ENCODE assay signal across 9 cellular contexts in genomic region chr12:57213763-57214397, GRCh38. TPM values are rescaled to one million over a fixed set of nuclear protein-coding genes. Genes with fewer than 3 reads are reported as not detected.
DNase-seq lines count a peak whose midpoint lies in the region; ATAC-seq and TF ChIP-seq lines count a peak whose summit lies in the region.
"Had no signal": no experiment of that assay in that cellular context is flagged by ENCODE, and none has a peak within 500 bp of the region (broad histone marks: within the 10 kb centered on the region; RNA-seq: fewer than 3 reads in every experiment).

No MANE protein-coding gene starts in this region.

- no peak for ATAC-seq in CD4-positive, alpha-beta T cell (ENCODE audit: poor library complexity)
- ATAC-seq in HCT116 = peak; percentile 19
- ATAC-seq in activated B cell treated with CpG ODN at 0.5 μM for 24 hours (ENCODE audit: low read depth) = no peak

- BruUV-seq in HCT116 (replicated peaks; lab: Mats Ljungman, UMichigan) = no TSS peak

- CTCF ChIA-PET in CD4-positive, alpha-beta T cell (lab: Charles Lee) = interaction anchor here (0.7 to 7.9 kb wide), 11 partner anchors 9 to 152 kb away, joined by 3 to 225 read pairs (median 5); partner anchors contain the start of gene SHMT2
- CTCF ChIA-PET in HCT116 (lab: Charles Lee) = interaction anchor here (0.9 to 4.2 kb wide), 16 partner anchors 13 to 248 kb away, joined by 3 to 103 read pairs (median 5); partner anchors contain the start of genes GLI1, INHBE and SHMT2
- CTCF ChIA-PET in activated B cell treated with CpG ODN at 0.5 μM for 24 hours (lab: Charles Lee) = interaction anchor here (0.7 to 8.8 kb wide), 15 partner anchors 8 to 239 kb away, joined by 3 to 390 read pairs (median 4); partner anchors contain the start of gene SHMT2

- peak overlapping the region; percentile 59 for H3K4me2 ChIP-seq in HCT116 (ENCODE audit: low read length)

- no peaks in the 10 kb centered on the region for H3K9me3 Mint-ChIP-seq in CD4-positive, alpha-beta T cell
- H3K9me3 Mint-ChIP-seq in activated B cell treated with CpG ODN at 0.5 μM for 24 hours = no peaks in the 10 kb centered on the region

- no peak overlapping the region for H3K27ac Mint-ChIP-seq in CD4-positive, alpha-beta T cell
- peak overlapping the region; percentile 35 for H3K27ac Mint-ChIP-seq in activated B cell treated with CpG ODN at 0.5 μM for 24 hours

- H3K36me3 Mint-ChIP-seq in CD4-positive, alpha-beta T cell (ENCODE audit: low read depth) = no peaks in the 10 kb centered on the region
- no peaks in the 10 kb centered on the region for H3K36me3 Mint-ChIP-seq in activated B cell treated with CpG ODN at 0.5 μM for 24 hours (ENCODE audit: low read depth)

- peak overlapping the region; percentile 1 to 6; a peak in 1 of 4 replicates for H3K4me3 ChIP-seq in HCT116 (replicated peaks in 1 of 2; ENCODE audit: low read depth in 1 of 2, low read length in 2 of 2)
- H3K4me3 ChIP-seq: uterus had no signal

- no peaks in the 10 kb centered on the region for H3K9me3 ChIP-seq in CD4-positive, alpha-beta T cell (ENCODE audit: control insufficient read depth, low read length)
- no peaks in the 10 kb centered on the region for H3K9me3 ChIP-seq in HCT116 (ENCODE audit: control insufficient read depth in 1 of 2, insufficient read depth in 1 of 2, low read depth in 1 of 2, low read length in 2 of 2)
- H3K9me3 ChIP-seq: uterus had no signal

- POLR2A ChIA-PET in CD4-positive, alpha-beta T cell (lab: Charles Lee) = interaction anchor here (0.6 to 3.2 kb wide), 8 partner anchors 14 to 165 kb away, joined by 3 to 20 read pairs (median 3); partner anchors contain the start of gene SHMT2
- POLR2A ChIA-PET in HCT116 (lab: Charles Lee) (interaction anchor here (0.5 to 1.9 kb wide), 7 partner anchors 16 to 558 kb away, joined by 3 to 7 read pairs (median 4); partner anchors contain the start of genes EEF1AKMT3 and SHMT2), activated B cell treated with CpG ODN at 0.5 μM for 24 hours (lab: Charles Lee) (interaction anchor here (0.6 to 8.9 kb wide), 10 partner anchors 13 to 267 kb away, joined by 3 to 175 read pairs (median 4); partner anchors contain the start of genes SHMT2 and STAT6)

- DNase-seq in CD4-positive, alpha-beta T cell = no peak
- DNase-seq in HCT116 (ENCODE audit: low read depth, low spot score) (no peak), activated B cell treated with CpG ODN at 0.5 μM for 24 hours (no peak), midbrain (lab: John Stamatoyannopoulos, UW) (peak; percentile 14), DMS79 (lab: John Stamatoyannopoulos, UW) (no peak), NCI-H1105 (lab: John Stamatoyannopoulos, UW) (no peak), inferior parietal cortex (ENCODE audit: extremely low spot score) (no peak)
- no peak for DNase-seq in stimulated activated CD4-positive, alpha-beta T cell treated with anti-CD3 and anti-CD28 coated beads, Interleukin-2, amount 100 ng/mL, for 48 hours

- peak overlapping the region; percentile 61 for H3K4me3 Mint-ChIP-seq in CD4-positive, alpha-beta T cell
- peak overlapping the region; percentile 50 for H3K4me3 Mint-ChIP-seq in activated B cell treated with CpG ODN at 0.5 μM for 24 hours

- RAD21 ChIA-PET in HCT116 (lab: Charles Lee; ENCODE audit: low non-redundant PET in 1 of 2, low total read pairs in 2 of 2, uncharacterized antibody in 2 of 2, unreplicated experiment in 2 of 2) = interaction anchor here (0.9 to 1.9 kb wide), 3 partner anchors 25 to 30 kb away, joined by 3 to 13 read pairs (median 4); no protein-coding TSS in a partner anchor

- no peaks in the 10 kb centered on the region for H3K36me3 ChIP-seq in HCT116 (ENCODE audit: control insufficient read depth in 1 of 2, insufficient read depth in 2 of 2, low read length in 2 of 2)
- H3K36me3 ChIP-seq: uterus had no signal

- H2AFZ ChIP-seq in HCT116 (ENCODE audit: low read depth, low read length, poor library complexity, severe bottlenecking) = peak overlapping the region; percentile 41

- no peak for TF ChIP-seq CTCF in CD4-positive, alpha-beta T cell (IDR thresholded peaks at IDR 0.05)
- TF ChIP-seq CTCF in HCT116 (IDR thresholded peaks at IDR 0.05 in 2 of 3, conservative IDR thresholded peaks at IDR 0.05 in 1 of 3; ENCODE audit: borderline replicate concordance in 1 of 3, insufficient read depth in 1 of 3, low read depth in 2 of 3, low read length in 2 of 3) = no peak
- TF ChIP-seq CTCF in activated B cell treated with CpG ODN at 0.5 μM for 24 hours (IDR thresholded peaks at IDR 0.05) = no peak

- H3K4me1 ChIP-seq in HCT116 (ENCODE audit: control insufficient read depth in 1 of 2, insufficient read depth in 2 of 2, low read length in 2 of 2) = peaks cover 17 to 50% of the 10 kb centered on the region in 2 experiments

- no peaks in the 10 kb centered on the region for H3K79me2 ChIP-seq in HCT116 (ENCODE audit: insufficient read depth, low read length)

- no peaks in the 10 kb centered on the region for H4K20me1 ChIP-seq in HCT116 (ENCODE audit: insufficient read depth)

- peaks cover 50% of the 10 kb centered on the region for H3K27me3 Mint-ChIP-seq in CD4-positive, alpha-beta T cell
- peaks cover 19% of the 10 kb centered on the region for H3K27me3 Mint-ChIP-seq in activated B cell treated with CpG ODN at 0.5 μM for 24 hours

- no peak for TF ChIP-seq POLR2A in HCT116 (IDR thresholded peaks at IDR 0.05; ENCODE audit: borderline replicate concordance, extremely low read depth, insufficient read depth, insufficient read length)

- no peak for TF ChIP-seq RAD21 in HCT116 (IDR thresholded peaks at IDR 0.05; ENCODE audit: low read depth)

- peaks cover 51% of the 10 kb centered on the region for H3K27me3 ChIP-seq in CD4-positive, alpha-beta T cell (ENCODE audit: control insufficient read depth, insufficient read depth, low read length)
- no peaks in the 10 kb centered on the region for H3K27me3 ChIP-seq in HCT116 (ENCODE audit: insufficient read depth, low read length)

- intact Hi-C loops in CD4-positive, alpha-beta T cell (cut with DNase I, micrococcal nuclease) = loop anchor here (1.0 kb wide), 3 partner anchors 25 to 248 kb away; no protein-coding TSS in a partner anchor
- intact Hi-C loops in HCT116 (cut with micrococcal nuclease) = loop anchor here (1.0 to 2.0 kb wide), 3 partner anchors 25 to 239 kb away; no protein-coding TSS in a partner anchor
- intact Hi-C loops in activated B cell treated with CpG ODN at 0.5 μM for 24 hours (cut with micrococcal nuclease) = loop anchor here (1.0 to 2.0 kb wide), 3 partner anchors 25 to 249 kb away; no protein-coding TSS in a partner anchor

- no peak overlapping the region for H3K27ac ChIP-seq in CD4-positive, alpha-beta T cell (ENCODE audit: low read depth, low read length)
- peak overlapping the region; percentile 10; the same call in 1 of the 2 replicates for H3K27ac ChIP-seq in HCT116 (ENCODE audit: low read depth, low read length)

- H3K4me1 Mint-ChIP-seq in CD4-positive, alpha-beta T cell (ENCODE audit: low read depth) = peaks cover 47% of the 10 kb centered on the region
- peaks cover 51% of the 10 kb centered on the region for H3K4me1 Mint-ChIP-seq in activated B cell treated with CpG ODN at 0.5 μM for 24 hours

- H3K9ac ChIP-seq in HCT116 (ENCODE audit: low read length) = peak overlapping the region; percentile 24; the same call in 1 of the 2 replicates

- no peaks in the 10 kb centered on the region for H3K9me2 ChIP-seq in HCT116 (ENCODE audit: insufficient read depth)

TF ChIP-seq in HCT116, 20 proteins besides CTCF, POLR2A, EP300 and RAD21:
- TF ChIP-seq TCF7L2 (IDR thresholded peaks at IDR 0.05; ENCODE audit: borderline replicate concordance, extremely low read depth, insufficient read depth, insufficient read length) (no peak), EZH2phosphoT487 (IDR thresholded peaks at IDR 0.05; ENCODE audit: borderline replicate concordance) (no peak), SP1 (IDR thresholded peaks at IDR 0.05; ENCODE audit: low read depth) (no peak), SIN3A (IDR thresholded peaks at IDR 0.05; ENCODE audit: low read depth) (no peak)

RNA-seq across cellular contexts. Expression of gene NXPH4, which starts 2.7 kb away (rescaled TPM):
- not detected for total RNA-seq in CD4-positive, alpha-beta T cell
- 20.0 TPM for total RNA-seq in HCT116 (2021; ENCODE audit: unreplicated experiment)
- polyA plus RNA-seq in HCT116 (2012) = 13.6 and 16.2 TPM in 2 replicates
- total RNA-seq in activated B cell treated with CpG ODN at 0.5 μM for 24 hours = 3.4 and 3.5 TPM in 2 replicates

RNA-seq across cellular contexts. Expression of gene SHMT2, which starts 15.6 kb away (rescaled TPM):
- 10 to 100 TPM; 21.3 to 22.2 TPM for total RNA-seq in CD4-positive, alpha-beta T cell
- total RNA-seq in HCT116 (2021; ENCODE audit: unreplicated experiment) (280 TPM), activated B cell treated with CpG ODN at 0.5 μM for 24 hours (268 and 270 TPM in 2 replicates)
- 319 and 327 TPM in 2 replicates for polyA plus RNA-seq in HCT116 (2012)

RNA-seq across cellular contexts. Expression of gene STAC3, which starts 37.1 kb away (rescaled TPM):
- 1 to 10 TPM; 2.0 to 3.0 TPM for total RNA-seq in CD4-positive, alpha-beta T cell
- total RNA-seq in HCT116 (2021; ENCODE audit: unreplicated experiment) = 2.5 TPM
- 1.3 and 2.4 TPM in 2 replicates for polyA plus RNA-seq in HCT116 (2012)
- 4.6 and 5.5 TPM in 2 replicates for total RNA-seq in activated B cell treated with CpG ODN at 0.5 μM for 24 hours

Comparison
In these comparisons a context has a peak if more than half of its experiments do, and no peak if none do; other contexts are left out.
1. RNA of gene SHMT2, which starts 15.6 kb away (total RNA-seq): 280 TPM in HCT116 (single experiment) and 268 to 270 TPM in activated B cell treated with CpG ODN at 0.5 μM for 24 hours; 21.3 to 22.2 TPM in CD4-positive, alpha-beta T cell; every median in the first group is over 10 times any median in the second.